In the genomic region with DNA sequence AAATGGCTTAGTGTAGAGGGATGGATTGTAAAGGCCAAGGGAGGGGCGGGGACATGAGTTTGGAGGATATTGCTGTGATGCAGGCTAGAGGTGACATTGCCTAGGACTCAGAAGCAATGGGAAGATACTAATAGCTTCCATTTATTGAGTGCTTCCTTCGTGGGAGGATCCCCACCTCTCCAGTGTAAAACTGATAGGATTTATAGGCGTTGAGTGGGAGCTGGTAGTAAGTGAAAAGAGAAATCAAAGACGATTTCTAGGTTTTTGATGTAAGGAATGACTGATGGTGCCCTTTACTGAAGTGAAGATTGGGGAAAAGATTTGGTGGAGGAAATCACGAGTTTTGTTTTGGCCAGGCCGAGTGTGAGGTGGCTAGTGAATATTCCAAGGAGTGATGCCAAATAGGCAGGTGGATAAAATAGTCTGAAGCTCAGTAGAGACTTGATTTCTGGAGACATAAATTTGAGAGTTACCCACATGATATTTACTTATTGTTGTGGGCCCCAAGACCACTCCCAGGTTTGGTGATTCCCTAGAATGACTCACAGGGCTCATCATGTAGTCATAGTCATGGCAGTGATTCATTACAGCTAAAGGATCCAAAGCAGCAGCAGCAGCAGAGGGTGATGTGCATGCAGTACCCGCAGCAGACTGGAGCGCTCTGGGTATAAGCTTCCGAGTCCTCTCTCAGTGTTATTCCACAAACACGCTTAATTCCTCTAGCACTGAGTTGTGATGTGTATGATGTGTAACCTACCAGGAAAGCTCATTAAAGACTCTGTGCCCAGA, we compare ENCODE assay signal across 2 cellular contexts.
A peak's percentile ranks its signal among the peaks of the same experiment; 100 is the strongest.
TF ChIP-seq lines count a peak whose summit lies in the region.

No MANE protein-coding gene starts in this region.

TF ChIP-seq in SK-N-SH, 30 proteins besides CTCF, POLR2A, EP300 and RAD21:
- TF ChIP-seq NFIC (IDR thresholded peaks at IDR 0.05; ENCODE audit: borderline replicate concordance) (peak; percentile 52), PBX3 (IDR thresholded peaks at IDR 0.05) (peak; percentile 87), IRF3 (IDR thresholded peaks at IDR 0.05; ENCODE audit: low read depth, low read length) (no peak), TCF12 (IDR thresholded peaks at IDR 0.05) (peak; percentile 56), ELF1 (IDR thresholded peaks at IDR 0.05) (no peak), FOXJ3 (CRISPR knock-in tag; IDR thresholded peaks at IDR 0.05) (no peak), MXI1 (IDR thresholded peaks at IDR 0.05; ENCODE audit: low read depth, low read length) (no peak), POLR2AphosphoS5 (IDR thresholded peaks at IDR 0.05; ENCODE audit: low read depth, low read length) (no peak), CHD2 (IDR thresholded peaks at IDR 0.05; ENCODE audit: low read length, partially characterized antibody) (no peak), TAF1 (IDR thresholded peaks at IDR 0.05; ENCODE audit: borderline replicate concordance, low read depth, low read length) (no peak), SMC3 (IDR thresholded peaks at IDR 0.05; ENCODE audit: low read depth, low read length) (no peak), FOSL2 (IDR thresholded peaks at IDR 0.05; ENCODE audit: borderline replicate concordance, low read depth) (peak; percentile 95), NRF1 (IDR thresholded peaks at IDR 0.05; ENCODE audit: low read depth, low read length) (no peak), YY1 (IDR thresholded peaks at IDR 0.05; ENCODE audit: low read depth) (no peak), GABPA (IDR thresholded peaks at IDR 0.05; ENCODE audit: low read depth) (no peak), FOXM1 (IDR thresholded peaks at IDR 0.05; ENCODE audit: low read depth) (no peak), USF2 (IDR thresholded peaks at IDR 0.05; ENCODE audit: borderline replicate concordance, low read depth, low read length) (no peak), JUND (IDR thresholded peaks at IDR 0.05) (peak; percentile 86), RFX5 (IDR thresholded peaks at IDR 0.05; ENCODE audit: low read length) (no peak), MEF2A (IDR thresholded peaks at IDR 0.05; ENCODE audit: borderline replicate concordance, low read depth) (no peak), ZBTB33 (IDR thresholded peaks at IDR 0.05; ENCODE audit: borderline replicate concordance, low read depth) (no peak), TEAD4 (IDR thresholded peaks at IDR 0.05; ENCODE audit: borderline replicate concordance, insufficient read depth) (no peak)

TF ChIP-seq in endothelial cell of umbilical vein, 7 proteins besides CTCF, POLR2A, EP300 and RAD21:
- TF ChIP-seq EZH2 (IDR thresholded peaks at IDR 0.05; ENCODE audit: borderline replicate concordance, low read depth, low read length, severe bottlenecking) (no peak), POLR2AphosphoS5 (IDR thresholded peaks at IDR 0.05; ENCODE audit: insufficient read depth, low read depth, low read length) (no peak), FOS (IDR thresholded peaks at IDR 0.05; ENCODE audit: borderline replicate concordance, insufficient read depth, low read length) (peak; percentile 69)
- TF ChIP-seq, protein P1, sequence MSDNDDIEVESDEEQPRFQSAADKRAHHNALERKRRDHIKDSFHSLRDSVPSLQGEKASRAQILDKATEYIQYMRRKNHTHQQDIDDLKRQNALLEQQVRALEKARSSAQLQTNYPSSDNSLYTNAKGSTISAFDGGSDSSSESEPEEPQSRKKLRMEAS (IDR thresholded peaks at IDR 0.05; ENCODE audit: insufficient read depth, insufficient read length) = no peak
